Comparison of ENCODE assay signal across 2 cellular contexts in genomic region chr12:102612008-102612407, GRCh38.
TF ChIP-seq lines count a peak whose summit lies in the region.

No MANE protein-coding gene starts in this region.

TF ChIP-seq in WTC11, 78 proteins besides CTCF, POLR2A, EP300 and RAD21:
- TF ChIP-seq, protein P1, sequence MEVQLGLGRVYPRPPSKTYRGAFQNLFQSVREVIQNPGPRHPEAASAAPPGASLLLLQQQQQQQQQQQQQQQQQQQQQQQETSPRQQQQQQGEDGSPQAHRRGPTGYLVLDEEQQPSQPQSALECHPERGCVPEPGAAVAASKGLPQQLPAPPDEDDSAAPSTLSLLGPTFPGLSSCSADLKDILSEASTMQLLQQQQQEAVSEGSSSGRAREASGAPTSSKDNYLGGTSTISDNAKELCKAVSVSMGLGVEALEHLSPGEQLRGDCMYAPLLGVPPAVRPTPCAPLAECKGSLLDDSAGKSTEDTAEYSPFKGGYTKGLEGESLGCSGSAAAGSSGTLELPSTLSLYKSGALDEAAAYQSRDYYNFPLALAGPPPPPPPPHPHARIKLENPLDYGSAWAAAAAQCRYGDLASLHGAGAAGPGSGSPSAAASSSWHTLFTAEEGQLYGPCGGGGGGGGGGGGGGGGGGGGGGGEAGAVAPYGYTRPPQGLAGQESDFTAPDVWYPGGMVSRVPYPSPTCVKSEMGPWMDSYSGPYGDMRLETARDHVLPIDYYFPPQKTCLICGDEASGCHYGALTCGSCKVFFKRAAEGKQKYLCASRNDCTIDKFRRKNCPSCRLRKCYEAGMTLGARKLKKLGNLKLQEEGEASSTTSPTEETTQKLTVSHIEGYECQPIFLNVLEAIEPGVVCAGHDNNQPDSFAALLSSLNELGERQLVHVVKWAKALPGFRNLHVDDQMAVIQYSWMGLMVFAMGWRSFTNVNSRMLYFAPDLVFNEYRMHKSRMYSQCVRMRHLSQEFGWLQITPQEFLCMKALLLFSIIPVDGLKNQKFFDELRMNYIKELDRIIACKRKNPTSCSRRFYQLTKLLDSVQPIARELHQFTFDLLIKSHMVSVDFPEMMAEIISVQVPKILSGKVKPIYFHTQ (CRISPR knock-in tag; IDR thresholded peaks at IDR 0.05), result no peak
- TF ChIP-seq STAT6 (CRISPR knock-in tag; conservative IDR thresholded peaks at IDR 0.05; ENCODE audit: low read depth), result no peak

TF ChIP-seq in HepG2, 621 proteins besides CTCF, POLR2A, EP300 and RAD21 (continued from another document):
- TF ChIP-seq BATF2 (CRISPR knock-in tag; IDR thresholded peaks at IDR 0.05), result no peak
- TF ChIP-seq, protein P2, sequence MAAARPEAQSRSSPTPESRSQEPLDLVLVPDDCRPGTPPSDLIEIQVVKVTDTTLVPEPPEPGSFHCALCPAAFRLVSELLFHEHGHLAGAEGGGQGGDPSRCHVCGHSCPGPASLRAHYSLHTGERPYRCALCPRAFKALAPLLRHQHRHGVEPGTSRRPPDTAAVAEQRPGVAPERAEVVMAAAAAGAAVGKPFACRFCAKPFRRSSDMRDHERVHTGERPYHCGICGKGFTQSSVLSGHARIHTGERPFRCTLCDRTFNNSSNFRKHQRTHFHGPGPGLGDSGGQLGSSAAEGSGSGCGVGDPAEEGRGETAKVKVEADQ (CRISPR knock-in tag; IDR thresholded peaks at IDR 0.05; ENCODE audit: borderline replicate concordance), result no peak
- TF ChIP-seq ESRRA (CRISPR knock-in tag; IDR thresholded peaks at IDR 0.05; ENCODE audit: low read depth), result no peak
- TF ChIP-seq SPEN (CRISPR knock-in tag; IDR thresholded peaks at IDR 0.05; ENCODE audit: low read depth), result no peak
- TF ChIP-seq ZNF816 (CRISPR knock-in tag; IDR thresholded peaks at IDR 0.05; ENCODE audit: borderline replicate concordance), result no peak
- TF ChIP-seq, protein P3, sequence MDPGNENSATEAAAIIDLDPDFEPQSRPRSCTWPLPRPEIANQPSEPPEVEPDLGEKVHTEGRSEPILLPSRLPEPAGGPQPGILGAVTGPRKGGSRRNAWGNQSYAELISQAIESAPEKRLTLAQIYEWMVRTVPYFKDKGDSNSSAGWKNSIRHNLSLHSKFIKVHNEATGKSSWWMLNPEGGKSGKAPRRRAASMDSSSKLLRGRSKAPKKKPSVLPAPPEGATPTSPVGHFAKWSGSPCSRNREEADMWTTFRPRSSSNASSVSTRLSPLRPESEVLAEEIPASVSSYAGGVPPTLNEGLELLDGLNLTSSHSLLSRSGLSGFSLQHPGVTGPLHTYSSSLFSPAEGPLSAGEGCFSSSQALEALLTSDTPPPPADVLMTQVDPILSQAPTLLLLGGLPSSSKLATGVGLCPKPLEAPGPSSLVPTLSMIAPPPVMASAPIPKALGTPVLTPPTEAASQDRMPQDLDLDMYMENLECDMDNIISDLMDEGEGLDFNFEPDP (CRISPR knock-in tag; conservative IDR thresholded peaks at IDR 0.05), result no peak
- TF ChIP-seq, protein P4, sequence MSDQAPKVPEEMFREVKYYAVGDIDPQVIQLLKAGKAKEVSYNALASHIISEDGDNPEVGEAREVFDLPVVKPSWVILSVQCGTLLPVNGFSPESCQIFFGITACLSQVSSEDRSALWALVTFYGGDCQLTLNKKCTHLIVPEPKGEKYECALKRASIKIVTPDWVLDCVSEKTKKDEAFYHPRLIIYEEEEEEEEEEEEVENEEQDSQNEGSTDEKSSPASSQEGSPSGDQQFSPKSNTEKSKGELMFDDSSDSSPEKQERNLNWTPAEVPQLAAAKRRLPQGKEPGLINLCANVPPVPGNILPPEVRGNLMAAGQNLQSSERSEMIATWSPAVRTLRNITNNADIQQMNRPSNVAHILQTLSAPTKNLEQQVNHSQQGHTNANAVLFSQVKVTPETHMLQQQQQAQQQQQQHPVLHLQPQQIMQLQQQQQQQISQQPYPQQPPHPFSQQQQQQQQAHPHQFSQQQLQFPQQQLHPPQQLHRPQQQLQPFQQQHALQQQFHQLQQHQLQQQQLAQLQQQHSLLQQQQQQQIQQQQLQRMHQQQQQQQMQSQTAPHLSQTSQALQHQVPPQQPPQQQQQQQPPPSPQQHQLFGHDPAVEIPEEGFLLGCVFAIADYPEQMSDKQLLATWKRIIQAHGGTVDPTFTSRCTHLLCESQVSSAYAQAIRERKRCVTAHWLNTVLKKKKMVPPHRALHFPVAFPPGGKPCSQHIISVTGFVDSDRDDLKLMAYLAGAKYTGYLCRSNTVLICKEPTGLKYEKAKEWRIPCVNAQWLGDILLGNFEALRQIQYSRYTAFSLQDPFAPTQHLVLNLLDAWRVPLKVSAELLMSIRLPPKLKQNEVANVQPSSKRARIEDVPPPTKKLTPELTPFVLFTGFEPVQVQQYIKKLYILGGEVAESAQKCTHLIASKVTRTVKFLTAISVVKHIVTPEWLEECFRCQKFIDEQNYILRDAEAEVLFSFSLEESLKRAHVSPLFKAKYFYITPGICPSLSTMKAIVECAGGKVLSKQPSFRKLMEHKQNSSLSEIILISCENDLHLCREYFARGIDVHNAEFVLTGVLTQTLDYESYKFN (CRISPR knock-in tag; conservative IDR thresholded peaks at IDR 0.05), result no peak
- TF ChIP-seq, protein P5, sequence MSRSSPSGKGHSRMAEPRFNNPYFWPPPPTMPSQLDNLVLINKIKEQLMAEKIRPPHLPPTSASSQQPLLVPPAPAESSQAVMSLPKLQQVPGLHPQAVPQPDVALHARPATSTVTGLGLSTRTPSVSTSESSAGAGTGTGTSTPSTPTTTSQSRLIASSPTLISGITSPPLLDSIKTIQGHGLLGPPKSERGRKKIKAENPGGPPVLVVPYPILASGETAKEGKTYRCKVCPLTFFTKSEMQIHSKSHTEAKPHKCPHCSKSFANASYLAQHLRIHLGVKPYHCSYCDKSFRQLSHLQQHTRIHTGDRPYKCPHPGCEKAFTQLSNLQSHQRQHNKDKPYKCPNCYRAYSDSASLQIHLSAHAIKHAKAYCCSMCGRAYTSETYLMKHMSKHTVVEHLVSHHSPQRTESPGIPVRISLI (CRISPR knock-in tag; IDR thresholded peaks at IDR 0.05; ENCODE audit: borderline replicate concordance), result no peak
- TF ChIP-seq ZNF121 (CRISPR knock-in tag; IDR thresholded peaks at IDR 0.05), result no peak
- TF ChIP-seq, protein P6, sequence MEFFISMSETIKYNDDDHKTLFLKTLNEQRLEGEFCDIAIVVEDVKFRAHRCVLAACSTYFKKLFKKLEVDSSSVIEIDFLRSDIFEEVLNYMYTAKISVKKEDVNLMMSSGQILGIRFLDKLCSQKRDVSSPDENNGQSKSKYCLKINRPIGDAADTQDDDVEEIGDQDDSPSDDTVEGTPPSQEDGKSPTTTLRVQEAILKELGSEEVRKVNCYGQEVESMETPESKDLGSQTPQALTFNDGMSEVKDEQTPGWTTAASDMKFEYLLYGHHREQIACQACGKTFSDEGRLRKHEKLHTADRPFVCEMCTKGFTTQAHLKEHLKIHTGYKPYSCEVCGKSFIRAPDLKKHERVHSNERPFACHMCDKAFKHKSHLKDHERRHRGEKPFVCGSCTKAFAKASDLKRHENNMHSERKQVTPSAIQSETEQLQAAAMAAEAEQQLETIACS (CRISPR knock-in tag; IDR thresholded peaks at IDR 0.05), result no peak
- no peak for TF ChIP-seq MLLT10 (CRISPR knock-in tag; IDR thresholded peaks at IDR 0.05)
- no peak for TF ChIP-seq NFIC (IDR thresholded peaks at IDR 0.05; ENCODE audit: low read length)
- no peak for TF ChIP-seq ZNF484 (CRISPR knock-in tag; IDR thresholded peaks at IDR 0.05; ENCODE audit: borderline replicate concordance, low read depth)
